In the genomic region with DNA sequence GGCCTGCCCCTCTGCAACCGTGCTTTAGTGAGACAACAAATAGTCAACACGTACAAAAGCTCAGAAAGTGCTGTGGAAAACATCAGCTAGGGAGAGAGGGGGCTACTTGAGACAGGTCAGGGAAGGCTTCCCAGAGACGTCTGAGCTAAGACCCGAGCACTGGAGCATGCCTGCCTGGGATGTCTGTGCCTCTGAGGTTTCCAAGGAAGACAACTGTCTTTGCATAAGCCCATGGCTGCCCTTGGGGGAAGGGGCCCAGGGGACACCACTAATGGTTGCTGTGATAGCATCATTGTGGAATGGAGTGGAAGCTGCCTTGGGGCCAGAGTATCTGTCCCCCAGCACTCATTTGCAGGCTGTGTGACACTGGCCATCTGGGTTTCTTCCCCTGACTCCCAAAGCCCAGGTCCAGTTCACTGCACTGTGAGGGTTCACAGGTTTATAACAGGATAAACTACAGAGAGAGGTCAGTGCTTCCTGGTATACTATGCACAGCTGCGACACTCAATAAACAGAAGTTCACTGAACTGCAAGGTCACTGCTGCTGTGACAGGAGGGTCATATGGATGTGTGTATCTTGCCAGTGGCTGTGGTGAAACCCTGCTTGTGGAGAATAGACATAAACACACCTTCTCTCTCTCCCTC, we compare ENCODE assay signal across 1 cellular context.
TF ChIP-seq lines count a peak whose summit lies in the region.

No MANE protein-coding gene starts in this region.

TF ChIP-seq in HepG2, 621 proteins besides CTCF, POLR2A, EP300 and RAD21 (continued from another document and continues in another):
- no peak for TF ChIP-seq AGO1 (IDR thresholded peaks at IDR 0.05; ENCODE audit: low read depth, low read length, poor library complexity, severe bottlenecking)
- no peak for TF ChIP-seq ZSCAN12 (CRISPR knock-in tag; IDR thresholded peaks at IDR 0.05)
- peak; percentile 90 for TF ChIP-seq ZNF264 (CRISPR knock-in tag; IDR thresholded peaks at IDR 0.05)
- TF ChIP-seq SMAD3 (CRISPR knock-in tag; IDR thresholded peaks at IDR 0.05) = peak; percentile 63; the same call in 1 of the 2 replicates
- peak; percentile 98 for TF ChIP-seq ZSCAN25 (CRISPR knock-in tag; IDR thresholded peaks at IDR 0.05)
- no peak for TF ChIP-seq TRIM22 (IDR thresholded peaks at IDR 0.05)
- TF ChIP-seq ZFAT (CRISPR knock-in tag; conservative IDR thresholded peaks at IDR 0.05) = no peak
- no peak for TF ChIP-seq TEAD2 (CRISPR knock-in tag; IDR thresholded peaks at IDR 0.05)
- TF ChIP-seq HDAC2 (CRISPR knock-in tag; IDR thresholded peaks at IDR 0.05) = peak; percentile 97
- TF ChIP-seq ZNF496 (CRISPR knock-in tag; IDR thresholded peaks at IDR 0.05; ENCODE audit: insufficient replicate concordance) = no peak
- no peak for TF ChIP-seq LCORL (IDR thresholded peaks at IDR 0.05)
- TF ChIP-seq LCORL (CRISPR knock-in tag; IDR thresholded peaks at IDR 0.05) = 0 out of 2 replicates have a peak, but pooled peaks have one; percentile 76
- TF ChIP-seq, protein P1, sequence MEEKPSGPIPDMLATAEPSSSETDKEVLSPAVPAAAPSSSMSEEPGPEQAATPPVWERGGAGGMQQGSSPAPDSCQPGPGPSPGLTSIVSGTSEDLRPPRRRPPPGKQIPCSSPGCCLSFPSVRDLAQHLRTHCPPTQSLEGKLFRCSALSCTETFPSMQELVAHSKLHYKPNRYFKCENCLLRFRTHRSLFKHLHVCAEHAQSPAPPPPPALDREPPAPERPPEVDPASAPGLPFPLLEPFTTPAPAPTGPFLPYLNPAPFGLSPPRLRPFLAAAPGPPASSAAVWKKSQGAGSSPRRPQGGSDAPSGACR (CRISPR knock-in tag; IDR thresholded peaks at IDR 0.05) = 0 out of 2 replicates have a peak, but pooled peaks have one; percentile 34
- no peak for TF ChIP-seq AKNA (CRISPR knock-in tag; IDR thresholded peaks at IDR 0.05; ENCODE audit: borderline replicate concordance)
- no peak for TF ChIP-seq IRX3 (CRISPR knock-in tag; IDR thresholded peaks at IDR 0.05; ENCODE audit: borderline replicate concordance, low read depth)
- 0 out of 2 replicates have a peak, but pooled peaks have one; percentile 72 for TF ChIP-seq GTF3A (CRISPR knock-in tag; conservative IDR thresholded peaks at IDR 0.05)
- TF ChIP-seq ZFP36 (IDR thresholded peaks at IDR 0.05; ENCODE audit: borderline replicate concordance, low read depth, low read length, partially characterized antibody) = no peak
- TF ChIP-seq ZBTB20 (CRISPR knock-in tag; IDR thresholded peaks at IDR 0.05; ENCODE audit: borderline replicate concordance, low read depth) = peak; percentile 98
- no peak; the same call in 1 of the 2 replicates for TF ChIP-seq GLI4 (CRISPR knock-in tag; IDR thresholded peaks at IDR 0.05; ENCODE audit: borderline replicate concordance)
- TF ChIP-seq, protein P2, sequence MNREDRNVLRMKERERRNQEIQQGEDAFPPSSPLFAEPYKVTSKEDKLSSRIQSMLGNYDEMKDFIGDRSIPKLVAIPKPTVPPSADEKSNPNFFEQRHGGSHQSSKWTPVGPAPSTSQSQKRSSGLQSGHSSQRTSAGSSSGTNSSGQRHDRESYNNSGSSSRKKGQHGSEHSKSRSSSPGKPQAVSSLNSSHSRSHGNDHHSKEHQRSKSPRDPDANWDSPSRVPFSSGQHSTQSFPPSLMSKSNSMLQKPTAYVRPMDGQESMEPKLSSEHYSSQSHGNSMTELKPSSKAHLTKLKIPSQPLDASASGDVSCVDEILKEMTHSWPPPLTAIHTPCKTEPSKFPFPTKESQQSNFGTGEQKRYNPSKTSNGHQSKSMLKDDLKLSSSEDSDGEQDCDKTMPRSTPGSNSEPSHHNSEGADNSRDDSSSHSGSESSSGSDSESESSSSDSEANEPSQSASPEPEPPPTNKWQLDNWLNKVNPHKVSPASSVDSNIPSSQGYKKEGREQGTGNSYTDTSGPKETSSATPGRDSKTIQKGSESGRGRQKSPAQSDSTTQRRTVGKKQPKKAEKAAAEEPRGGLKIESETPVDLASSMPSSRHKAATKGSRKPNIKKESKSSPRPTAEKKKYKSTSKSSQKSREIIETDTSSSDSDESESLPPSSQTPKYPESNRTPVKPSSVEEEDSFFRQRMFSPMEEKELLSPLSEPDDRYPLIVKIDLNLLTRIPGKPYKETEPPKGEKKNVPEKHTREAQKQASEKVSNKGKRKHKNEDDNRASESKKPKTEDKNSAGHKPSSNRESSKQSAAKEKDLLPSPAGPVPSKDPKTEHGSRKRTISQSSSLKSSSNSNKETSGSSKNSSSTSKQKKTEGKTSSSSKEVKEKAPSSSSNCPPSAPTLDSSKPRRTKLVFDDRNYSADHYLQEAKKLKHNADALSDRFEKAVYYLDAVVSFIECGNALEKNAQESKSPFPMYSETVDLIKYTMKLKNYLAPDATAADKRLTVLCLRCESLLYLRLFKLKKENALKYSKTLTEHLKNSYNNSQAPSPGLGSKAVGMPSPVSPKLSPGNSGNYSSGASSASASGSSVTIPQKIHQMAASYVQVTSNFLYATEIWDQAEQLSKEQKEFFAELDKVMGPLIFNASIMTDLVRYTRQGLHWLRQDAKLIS (CRISPR knock-in tag; IDR thresholded peaks at IDR 0.05) = no peak
- no peak; the same call in 1 of the 2 replicates for TF ChIP-seq RELA (CRISPR knock-in tag; IDR thresholded peaks at IDR 0.05)
- TF ChIP-seq REL (CRISPR knock-in tag; conservative IDR thresholded peaks at IDR 0.05) = no peak
- 0 out of 2 replicates have a peak, but pooled peaks have one; percentile 37 for TF ChIP-seq RBFOX2 (IDR thresholded peaks at IDR 0.05; ENCODE audit: low read depth, low read length)
- no peak for TF ChIP-seq CEBPZ (IDR thresholded peaks at IDR 0.05; ENCODE audit: low read length)
- TF ChIP-seq FOXO4 (CRISPR knock-in tag; conservative IDR thresholded peaks at IDR 0.05) = no peak
- TF ChIP-seq SPEN (CRISPR knock-in tag; IDR thresholded peaks at IDR 0.05; ENCODE audit: low read depth) = peak; percentile 89
- TF ChIP-seq SP5 (CRISPR knock-in tag; IDR thresholded peaks at IDR 0.05; ENCODE audit: borderline replicate concordance, low read depth) = peak; percentile 70
- TF ChIP-seq ZFP82 (CRISPR knock-in tag; IDR thresholded peaks at IDR 0.05; ENCODE audit: borderline replicate concordance) = no peak; the same call in 1 of the 2 replicates
- no peak for TF ChIP-seq NAIF1 (CRISPR knock-in tag; IDR thresholded peaks at IDR 0.05; ENCODE audit: borderline replicate concordance)
- no peak for TF ChIP-seq PCBP1 (IDR thresholded peaks at IDR 0.05; ENCODE audit: borderline replicate concordance, low read depth, low read length)
- TF ChIP-seq CREBL2 (CRISPR knock-in tag; IDR thresholded peaks at IDR 0.05; ENCODE audit: borderline replicate concordance) = 0 out of 2 replicates have a peak, but pooled peaks have one; percentile 4
- TF ChIP-seq SYNCRIP (IDR thresholded peaks at IDR 0.05; ENCODE audit: insufficient read depth, low read depth, low read length) = no peak
- TF ChIP-seq, protein P3, sequence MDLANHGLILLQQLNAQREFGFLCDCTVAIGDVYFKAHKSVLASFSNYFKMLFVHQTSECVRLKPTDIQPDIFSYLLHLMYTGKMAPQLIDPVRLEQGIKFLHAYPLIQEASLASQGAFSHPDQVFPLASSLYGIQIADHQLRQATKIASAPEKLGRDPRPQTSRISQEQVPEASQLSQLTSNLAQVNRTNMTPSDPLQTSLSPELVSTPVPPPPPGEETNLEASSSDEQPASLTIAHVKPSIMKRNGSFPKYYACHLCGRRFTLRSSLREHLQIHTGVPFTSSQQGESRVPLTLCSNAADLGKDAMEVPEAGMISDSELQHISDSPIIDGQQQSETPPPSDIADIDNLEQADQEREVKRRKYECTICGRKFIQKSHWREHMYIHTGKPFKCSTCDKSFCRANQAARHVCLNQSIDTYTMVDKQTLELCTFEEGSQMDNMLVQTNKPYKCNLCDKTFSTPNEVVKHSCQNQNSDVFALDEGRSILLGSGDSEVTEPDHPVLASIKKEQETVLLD (CRISPR knock-in tag; IDR thresholded peaks at IDR 0.05; ENCODE audit: low read depth) = no peak
- TF ChIP-seq SETDB1 (CRISPR knock-in tag; IDR thresholded peaks at IDR 0.05; ENCODE audit: borderline replicate concordance) = no peak
- no peak for TF ChIP-seq ZSCAN20 (CRISPR knock-in tag; IDR thresholded peaks at IDR 0.05; ENCODE audit: borderline replicate concordance)
- TF ChIP-seq ZNF572 (CRISPR knock-in tag; IDR thresholded peaks at IDR 0.05) = no peak
- TF ChIP-seq ZFY (CRISPR knock-in tag; IDR thresholded peaks at IDR 0.05) = 0 out of 2 replicates have a peak, but pooled peaks have one; percentile 25
- TF ChIP-seq ZNF75D (CRISPR knock-in tag; IDR thresholded peaks at IDR 0.05; ENCODE audit: borderline replicate concordance) = no peak
- TF ChIP-seq ZNF33A (CRISPR knock-in tag; IDR thresholded peaks at IDR 0.05; ENCODE audit: borderline replicate concordance) = no peak
- TF ChIP-seq ZNF230 (CRISPR knock-in tag; IDR thresholded peaks at IDR 0.05) = 0 out of 2 replicates have a peak, but pooled peaks have one; percentile 80
